ENCODE assay signal across 11 cellular contexts in the genomic region with DNA sequence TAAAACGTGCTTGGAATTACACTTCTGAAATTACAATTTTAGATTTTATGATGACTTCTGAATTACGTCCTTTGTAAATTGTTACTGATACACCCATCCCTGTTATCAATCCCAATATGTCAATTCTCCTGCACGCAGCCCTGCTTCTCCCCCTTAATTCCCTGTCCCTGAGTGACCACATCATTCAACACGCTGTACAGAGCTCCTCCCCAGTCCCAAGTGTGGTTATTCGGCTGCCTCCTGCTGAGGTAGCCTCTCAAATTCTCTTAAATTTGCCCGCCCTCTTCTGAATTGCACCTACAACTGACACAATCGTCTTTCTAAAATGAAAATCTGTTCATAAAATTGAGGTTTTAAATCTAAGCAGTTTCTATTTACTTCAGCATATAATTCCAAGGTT. TPM values are rescaled to one million over a fixed set of nuclear protein-coding genes. Genes with fewer than 3 reads are reported as not detected.
DNase-seq lines count a peak whose midpoint lies in the region; ATAC-seq and TF ChIP-seq lines count a peak whose summit lies in the region.
"Had no signal": no experiment of that assay in that cellular context is flagged by ENCODE, and none has a peak within 500 bp of the region (broad histone marks: within the 10 kb centered on the region; RNA-seq: fewer than 3 reads in every experiment).

No MANE protein-coding gene starts in this region.

- H2AFZ ChIP-seq in OCI-LY3 (ENCODE audit: low read depth, low read length) = peak overlapping the region; percentile 98

- WGBS in sigmoid colon, 2 donors = 66 to 75% methylated on average over 7 of the region's 7 CpGs

- H3K27ac ChIP-seq in OCI-LY3 (ENCODE audit: low read length) (no peak overlapping the region), sigmoid colon (peak overlapping the region; percentile 60 to 77 (median 76))

- no peaks in the 10 kb centered on the region for H3K79me2 ChIP-seq in OCI-LY3 (ENCODE audit: low read length)

- H3K9ac ChIP-seq in OCI-LY3 (ENCODE audit: low read length) = peak overlapping the region; percentile 48

- no peaks in the 10 kb centered on the region for H3K27me3 ChIP-seq in OCI-LY3 (ENCODE audit: low read depth, low read length)
- no peaks in the 10 kb centered on the region for H3K27me3 ChIP-seq in sigmoid colon

- H3K4me2 ChIP-seq in OCI-LY3 (ENCODE audit: low read length) = peak overlapping the region; percentile 83

- TF ChIP-seq CTCF in AG09309 (IDR thresholded peaks at IDR 0.05; ENCODE audit: control insufficient read depth, insufficient read depth, low read depth, low read length, missing control alignments) = no peak
- no peak for TF ChIP-seq CTCF in OCI-LY3 (IDR thresholded peaks at IDR 0.05; ENCODE audit: low read depth, low read length)
- no peak for TF ChIP-seq CTCF in fibroblast of pulmonary artery (IDR thresholded peaks at IDR 0.05; ENCODE audit: low read length, missing control alignments)
- no peak for TF ChIP-seq CTCF in sigmoid colon (IDR thresholded peaks at IDR 0.05)

- H3K4me1 ChIP-seq in OCI-LY3 (ENCODE audit: low read length) (peaks cover 39% of the 10 kb centered on the region), sigmoid colon (peaks cover 0 to 14% (median 3%) of the 10 kb centered on the region in 4 donors)

- no peaks in the 10 kb centered on the region for H4K20me1 ChIP-seq in OCI-LY3 (ENCODE audit: insufficient read depth, low read length)

- H3K36me3 ChIP-seq in OCI-LY3 (replicated peaks; ENCODE audit: low read depth, low read length) (no peaks in the 10 kb centered on the region), sigmoid colon (peaks cover 0 to 20% (median 0%) of the 10 kb centered on the region in 4 donors)

- H3K9me3 ChIP-seq in OCI-LY3 (ENCODE audit: insufficient read depth, low read length) (no peaks in the 10 kb centered on the region), sigmoid colon (no peaks in the 10 kb centered on the region)

- intact Hi-C loops in sigmoid colon (cut with DNase I) = loop anchor here (10.0 kb wide), 1 partner anchor 465 kb away; no protein-coding TSS in a partner anchor

- no peak for ATAC-seq in GM18498 (IDR thresholded peaks at IDR 0.05; ENCODE audit: unreplicated experiment)

- no peak for DNase-seq in AG09309 (ENCODE audit: low read depth)
- DNase-seq in fibroblast of pulmonary artery (ENCODE audit: low read depth) = no peak
- DNase-seq in sigmoid colon = no peak
- DNase-seq in activated effector memory CD4-positive, alpha-beta T cell treated with Interleukin-2 at 50 U/mL for 16 hours = no peak
- no peak for DNase-seq in Ammon's horn (ENCODE audit: low spot score)
- no peak for DNase-seq in DMS79 (lab: John Stamatoyannopoulos, UW)
- DNase-seq: activated CD8-positive, alpha-beta memory T cell treated with anti-CD3 and anti-CD28 coated beads, Interleukin-2, amount 50 U/mL, for 48 hours; natural killer cell; stimulated activated CD4-positive, alpha-beta T cell treated with anti-CD3 and anti-CD28 coated beads, Interleukin-12 subunit alpha, Interleukin-12 subunit beta, amount 100 ng/mL, for 4 hours had no signal

- H3K4me3 ChIP-seq in AG09309 (ENCODE audit: control insufficient read depth, low read depth, low read length) = peak overlapping the region; percentile 26
- H3K4me3 ChIP-seq in OCI-LY3 (ENCODE audit: low read length) = peak overlapping the region; percentile 66
- peak overlapping the region; percentile 34 for H3K4me3 ChIP-seq in fibroblast of pulmonary artery (replicated peaks; ENCODE audit: low read depth, low read length)
- peak overlapping the region; percentile 21 to 44 (median 36) for H3K4me3 ChIP-seq in sigmoid colon

- TF ChIP-seq POLR2A in sigmoid colon (IDR thresholded peaks at IDR 0.05) = no peak

- TF ChIP-seq EP300 in sigmoid colon (IDR thresholded peaks at IDR 0.05) = no peak

RNA-seq across cellular contexts. Expression of gene SERPINB8, which starts 10.1 kb away (rescaled TPM):
- 1 to 10 TPM; 2.2 to 7.1 (median 5.0) TPM for total RNA-seq in sigmoid colon
- polyA plus RNA-seq in sigmoid colon = 10 to 100 TPM; 13.7 to 21.7 (median 15.6) TPM

RNA-seq across cellular contexts. Expression of gene HMSD, which starts 30.9 kb away (rescaled TPM):
- total RNA-seq in sigmoid colon = not detected
- polyA plus RNA-seq in sigmoid colon = under 1 TPM in 1 of 3 donors, not detected in 2; 0.54 TPM
- total RNA-seq: natural killer cell had no signal
